Comparison of ENCODE assay signal across 8 cellular contexts in the genomic region with DNA sequence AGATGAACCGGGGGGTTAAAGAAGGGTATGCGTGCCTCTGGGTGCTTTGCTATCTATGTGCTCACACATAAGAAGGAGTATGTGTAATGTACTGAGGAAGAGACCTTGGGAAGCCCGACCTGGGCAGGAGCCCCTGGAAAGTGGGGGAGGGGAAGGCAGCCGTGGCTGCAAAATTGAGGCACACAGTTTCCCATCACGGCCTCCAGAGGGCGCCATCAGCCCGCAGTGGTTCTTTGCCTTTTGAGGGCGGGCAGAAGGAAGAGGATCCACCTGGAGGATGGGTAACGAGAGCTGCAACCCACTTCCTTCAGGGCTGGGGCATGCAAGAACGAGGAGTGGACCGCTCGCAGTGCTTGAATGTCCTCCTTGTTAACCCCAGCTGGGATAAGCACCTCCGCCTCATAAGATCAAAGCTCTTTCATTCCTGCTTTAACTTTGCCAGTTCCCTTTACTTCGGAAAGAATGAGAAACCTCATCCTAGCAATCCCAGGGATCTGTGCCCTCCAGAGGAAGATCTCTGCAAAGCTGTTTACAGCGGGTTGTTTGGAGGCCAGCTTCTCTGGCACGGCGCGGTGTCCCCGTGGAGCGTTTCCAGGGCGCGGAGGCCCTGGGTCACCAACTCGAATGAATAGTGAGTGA.
DNase-seq lines count a peak whose midpoint lies in the region; ATAC-seq lines count a peak whose summit lies in the region.

No MANE protein-coding gene starts in this region.

- peaks cover 8 to 9% of the 10 kb centered on the region in 2 donors for H3K27me3 Mint-ChIP-seq in effector memory CD8-positive, alpha-beta T cell

- H3K4me3 ChIP-seq in BLaER1 (peak overlapping the region; percentile 55), mesendoderm (ENCODE audit: low read length) (no peak overlapping the region)

- no peaks in the 10 kb centered on the region for H3K79me1 ChIP-seq in mesendoderm (ENCODE audit: low read length)

- H3K4me2 ChIP-seq in BLaER1 (peak overlapping the region; percentile 78), mesendoderm (ENCODE audit: low read length) (peak overlapping the region; percentile 55)

- H3K27ac ChIP-seq in BLaER1 = peak overlapping the region; percentile 69
- no peak overlapping the region for H3K27ac ChIP-seq in mesendoderm (ENCODE audit: low read depth, low read length)

- peak overlapping the region; percentile 6 for H4K5ac ChIP-seq in mesendoderm (ENCODE audit: low read length)

- peaks cover 27% of the 10 kb centered on the region for H3K4me1 ChIP-seq in BLaER1
- H3K4me1 ChIP-seq in mesendoderm (ENCODE audit: control insufficient read depth, low read depth, low read length) = no peaks in the 10 kb centered on the region

- peak overlapping the region; percentile 43 for H3K18ac ChIP-seq in mesendoderm (ENCODE audit: low read length)

- H3K36me3 ChIP-seq in BLaER1 = no peaks in the 10 kb centered on the region
- H3K36me3 ChIP-seq in mesendoderm (ENCODE audit: control insufficient read depth, insufficient read depth, low read length) = no peaks in the 10 kb centered on the region

- no CpG with 5 or more reads among the region's 23 CpGs for WGBS in mesendoderm (ENCODE audit: extremely low coverage, insufficient coverage, low lambda C conversion rate)

- peak overlapping the region; percentile 65 for H3K56ac ChIP-seq in mesendoderm (ENCODE audit: low read length)

- no peaks in the 10 kb centered on the region for H3K9me3 Mint-ChIP-seq in effector memory CD8-positive, alpha-beta T cell

- H4K20me1 ChIP-seq in BLaER1 = no peaks in the 10 kb centered on the region

- H3K27ac Mint-ChIP-seq in effector memory CD8-positive, alpha-beta T cell = no peak overlapping the region

- ATAC-seq in GM19351 (IDR thresholded peaks at IDR 0.05; ENCODE audit: unreplicated experiment) (peak; percentile 93), HG03521 (IDR thresholded peaks at IDR 0.05; ENCODE audit: unreplicated experiment) (peak; percentile 86)
- peak; percentile 98 for ATAC-seq in effector memory CD8-positive, alpha-beta T cell (replicated peaks)

- H3K4me3 Mint-ChIP-seq in effector memory CD8-positive, alpha-beta T cell = peak overlapping the region; percentile 53 to 55

- no peak overlapping the region for H2BK5ac ChIP-seq in mesendoderm (ENCODE audit: low read length)

- peaks cover 8 to 10% of the 10 kb centered on the region in 2 donors for H3K4me1 Mint-ChIP-seq in effector memory CD8-positive, alpha-beta T cell (ENCODE audit: low read depth in 2 of 2)

- no peak overlapping the region for H3K23ac ChIP-seq in mesendoderm (ENCODE audit: low read length)

- H2BK120ac ChIP-seq in mesendoderm (ENCODE audit: low read depth, low read length) = no peak overlapping the region

- DNase-seq in NCI-H748 treated with DMSO at 0.1 percent for 48 hours (lab: John Stamatoyannopoulos, UW) (peak; percentile 59), mesendoderm (peak; percentile 97)
- peak; percentile 90 for DNase-seq in activated CD8-positive, alpha-beta memory T cell treated with anti-CD3 and anti-CD28 coated beads for 24 hours
- peak; percentile 68 to 74 (median 69) for DNase-seq in effector memory CD8-positive, alpha-beta T cell
- peak; percentile 52 for DNase-seq in stimulated activated CD8-positive, alpha-beta memory T cell treated with anti-CD3 and anti-CD28 coated beads, Interleukin-12 subunit alpha, Interleukin-12 subunit beta, amount 100 ng/mL, for 4 hours (ENCODE audit: low read depth)

- no peak overlapping the region for H4K8ac ChIP-seq in mesendoderm (ENCODE audit: low read depth, low read length)

- no peaks in the 10 kb centered on the region for H3K36me3 Mint-ChIP-seq in effector memory CD8-positive, alpha-beta T cell (ENCODE audit: insufficient read depth)

- H2BK15ac ChIP-seq in mesendoderm (replicated peaks; ENCODE audit: low read depth) = no peak overlapping the region

- H2AK5ac ChIP-seq in mesendoderm (ENCODE audit: low read length) = no peak overlapping the region

- H3K27me3 ChIP-seq in BLaER1 (no peaks in the 10 kb centered on the region), mesendoderm (ENCODE audit: insufficient read depth, low read length, poor library complexity) (no peaks in the 10 kb centered on the region)

- H3K9me3 ChIP-seq in BLaER1 = no peaks in the 10 kb centered on the region

- H3K79me2 ChIP-seq in mesendoderm (ENCODE audit: control insufficient read depth, insufficient read depth, low read length) = no peaks in the 10 kb centered on the region

- H3K9ac ChIP-seq in BLaER1 (peak overlapping the region; percentile 59; the same call in 1 of the 2 replicates), mesendoderm (ENCODE audit: low read length) (peak overlapping the region; percentile 43)

- peak overlapping the region; percentile 59 for H3K4ac ChIP-seq in mesendoderm (ENCODE audit: low read depth, low read length)
